ENCODE assay signal across 10 cellular contexts in the genomic region with DNA sequence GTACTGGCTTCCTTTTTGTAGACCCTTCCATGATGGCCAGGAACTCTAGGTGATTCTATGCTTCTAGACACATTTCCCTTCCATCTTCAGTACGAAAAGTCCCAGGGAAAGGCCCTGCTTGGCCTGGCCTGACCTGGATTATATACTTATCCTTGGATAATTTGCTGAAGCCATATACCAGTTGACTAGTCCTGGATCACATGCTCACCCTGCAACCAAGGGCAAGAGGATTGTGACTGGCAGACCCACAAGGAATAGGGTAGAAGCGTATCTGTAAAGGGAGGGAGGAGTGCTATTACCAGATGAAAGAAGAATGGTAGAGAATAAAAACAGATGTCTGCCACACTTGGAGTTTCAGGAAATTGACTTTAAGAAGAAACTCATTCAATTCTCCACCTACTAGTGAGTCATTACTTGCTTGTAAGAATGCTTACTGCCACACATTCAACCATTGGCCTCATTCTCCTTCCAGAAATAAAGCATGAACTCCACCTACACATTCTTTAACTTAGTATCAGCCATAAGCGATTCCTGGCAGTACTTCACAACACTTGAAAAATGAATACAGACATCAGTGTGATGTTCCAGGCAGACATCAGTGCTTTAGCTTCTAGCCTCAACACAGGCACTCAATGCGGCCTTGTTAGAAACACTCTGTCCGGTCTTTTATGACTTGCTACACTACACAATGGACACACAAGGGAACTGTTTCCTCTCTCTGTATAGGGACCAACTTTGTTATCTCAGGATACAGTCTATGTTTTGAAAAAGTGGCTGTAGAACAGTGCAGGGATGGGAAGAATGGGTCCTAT.
DNase-seq lines count a peak whose midpoint lies in the region; ATAC-seq, FAIRE-seq and TF ChIP-seq lines count a peak whose summit lies in the region.
"Had no signal": no experiment of that assay in that cellular context is flagged by ENCODE, and none has a peak within 500 bp of the region (broad histone marks: within the 10 kb centered on the region; RNA-seq: fewer than 3 reads in every experiment).

No MANE protein-coding gene starts in this region.

- H3K4me1 ChIP-seq in endothelial cell of umbilical vein (ENCODE audit: control insufficient read depth, extremely low read depth, insufficient read depth, low read length) (peaks cover 19% of the 10 kb centered on the region), body of pancreas (peaks cover under 1% of the 10 kb centered on the region)

- peak; percentile 47 for DNase-seq in AG20443 (ENCODE audit: low spot score)
- DNase-seq in HTR-8/SVneo (ENCODE audit: insufficient read length, low spot score), result peak; percentile 25
- DNase-seq in endothelial cell of umbilical vein (ENCODE audit: low read depth, low spot score), result peak; percentile 90
- DNase-seq in middle frontal gyrus (ENCODE audit: extremely low spot score, low spot score), result peak; percentile 38
- DNase-seq in NCI-H2107 (lab: John Stamatoyannopoulos, UW), result no peak
- DNase-seq in body of pancreas, result no peak
- no peak for DNase-seq in SHP77 (lab: John Stamatoyannopoulos, UW)
- DNase-seq: psoas muscle; stimulated activated naive CD4-positive, alpha-beta T cell treated with Interleukin-2 at 50 U/mL for 16 hours had no signal

- H3K9ac ChIP-seq in endothelial cell of umbilical vein (replicated peaks; ENCODE audit: extremely low read depth, insufficient read depth, low read length), result no peak overlapping the region

- H3K4me3 ChIP-seq in endothelial cell of umbilical vein (replicated peaks in 1 of 3; ENCODE audit: insufficient read depth in 1 of 3, low read depth in 1 of 3, low read length in 3 of 3) (no peak overlapping the region), body of pancreas (no peak overlapping the region)
- H3K4me3 ChIP-seq: psoas muscle had no signal

- H2AFZ ChIP-seq in endothelial cell of umbilical vein (ENCODE audit: low read depth, low read length), result peak overlapping the region; percentile 44

- H3K36me3 ChIP-seq in endothelial cell of umbilical vein (ENCODE audit: control insufficient read depth in 2 of 2, extremely low read depth in 1 of 2, insufficient read depth in 2 of 2, low read length in 2 of 2) (no peaks in the 10 kb centered on the region), body of pancreas (replicated peaks in 1 of 2; ENCODE audit: insufficient read depth in 1 of 2, low read depth in 2 of 2) (no peaks in the 10 kb centered on the region)

- POLR2A ChIA-PET in endothelial cell of umbilical vein (lab: Charles Lee), result no interaction called here

- no peak for TF ChIP-seq POLR2A in endothelial cell of umbilical vein (IDR thresholded peaks at IDR 0.05; ENCODE audit: low read depth, low read length)
- TF ChIP-seq POLR2A in body of pancreas (IDR thresholded peaks at IDR 0.05), result no peak

- H3K9me1 ChIP-seq in endothelial cell of umbilical vein (replicated peaks; ENCODE audit: control insufficient read depth, extremely low read depth, insufficient read depth, low read length), result no peaks in the 10 kb centered on the region

- CTCF ChIA-PET in endothelial cell of umbilical vein (lab: Charles Lee), result interaction anchor here (1.4 kb wide), 1 partner anchor 158 kb away, joined by 3 read pairs; no protein-coding TSS in a partner anchor

- H3K4me2 ChIP-seq in endothelial cell of umbilical vein (ENCODE audit: insufficient read depth, low read length), result peak overlapping the region; percentile 69

- WGBS in body of pancreas, 2 donors, result 89 to 91% methylated on average over 5 of the region's 5 CpGs

- no TSS peak for BruUV-seq in endothelial cell of umbilical vein (replicated peaks; lab: Mats Ljungman, UMichigan)

- no peaks in the 10 kb centered on the region for H4K20me1 ChIP-seq in endothelial cell of umbilical vein (replicated peaks; ENCODE audit: control insufficient read depth, extremely low read depth, insufficient read depth, low read length)

- dilution Hi-C loops in endothelial cell of umbilical vein (cut with MboI; ENCODE audit: extremely low pct_ligation_motif_present, low sequenced_read_pairs), result no loop called here

- peak overlapping the region; percentile 67 for H3K27ac ChIP-seq in endothelial cell of umbilical vein (ENCODE audit: insufficient read depth, low read depth, low read length)
- no peak overlapping the region for H3K27ac ChIP-seq in body of pancreas
- H3K27ac ChIP-seq: psoas muscle had no signal

- peak; percentile 49 for FAIRE-seq in HTR-8/SVneo (lab: Jason Lieb, UNC)
- FAIRE-seq in endothelial cell of umbilical vein (lab: Jason Lieb, UNC), result peak; percentile 91

- intact Hi-C loops in endothelial cell of umbilical vein (cut with micrococcal nuclease) (loop anchor here (1.0 kb wide), 1 partner anchor 19 kb away; no protein-coding TSS in a partner anchor), body of pancreas (cut with DNase I) (no loop called here)

- no peaks in the 10 kb centered on the region for H3K79me2 ChIP-seq in endothelial cell of umbilical vein (ENCODE audit: control insufficient read depth, insufficient read depth, low read length)

- TF ChIP-seq CTCF in endothelial cell of umbilical vein (IDR thresholded peaks at IDR 0.05; ENCODE audit: extremely low read depth in 1 of 2, insufficient read depth in 1 of 2, low read depth in 1 of 2, low read length in 2 of 2) (no peak), body of pancreas (IDR thresholded peaks at IDR 0.05) (no peak)

- H3K27me3 ChIP-seq in endothelial cell of umbilical vein (ENCODE audit: control insufficient read depth in 2 of 2, insufficient read depth in 2 of 2, low read length in 2 of 2) (no peaks in the 10 kb centered on the region), body of pancreas (no peaks in the 10 kb centered on the region)

- no peaks in the 10 kb centered on the region for H3K9me3 ChIP-seq in endothelial cell of umbilical vein (replicated peaks; ENCODE audit: control insufficient read depth, insufficient read depth, low read length)
- no peaks in the 10 kb centered on the region for H3K9me3 ChIP-seq in body of pancreas
- H3K9me3 ChIP-seq: psoas muscle had no signal

- ATAC-seq in body of pancreas, result no peak
- ATAC-seq in HG03442 (IDR thresholded peaks at IDR 0.05; ENCODE audit: unreplicated experiment), result no peak

TF ChIP-seq in endothelial cell of umbilical vein, 7 proteins besides CTCF, POLR2A, EP300 and RAD21:
- TF ChIP-seq FOS (IDR thresholded peaks at IDR 0.05; ENCODE audit: borderline replicate concordance, insufficient read depth, low read length), result peak; percentile 49
- TF ChIP-seq JUN (IDR thresholded peaks at IDR 0.05; ENCODE audit: borderline replicate concordance, insufficient read depth, insufficient read length, low read depth), result no peak

Comparison
In these comparisons a context has a peak if more than half of its experiments do, and no peak if none do; other contexts are left out.
1. DNase-seq: peak in AG20443 (single experiment), HTR-8/SVneo (single experiment), endothelial cell of umbilical vein (single experiment) and middle frontal gyrus (single experiment); none in NCI-H2107 (single experiment), body of pancreas (0 of 4) and SHP77 (0 of 2).